In genomic region chr7:139681463-139681755, GRCh38 we compare ENCODE assay signal across 9 cellular contexts.
DNase-seq lines count a peak whose midpoint lies in the region; ATAC-seq, FAIRE-seq and TF ChIP-seq lines count a peak whose summit lies in the region.
"Had no signal": no experiment of that assay in that cellular context is flagged by ENCODE, and none has a peak within 500 bp of the region (broad histone marks: within the 10 kb centered on the region; RNA-seq: fewer than 3 reads in every experiment).

No MANE protein-coding gene starts in this region.

- H3K4me1 ChIP-seq in cardiac muscle cell (ENCODE audit: low read depth) (peaks cover 48% of the 10 kb centered on the region), right lobe of liver (peaks cover 0 to 65% (median 33%) of the 10 kb centered on the region in 4 donors)

- H3K4me3 ChIP-seq in cardiac muscle cell (no peak overlapping the region), right lobe of liver (no peak overlapping the region)

- intact Hi-C loops in cardiac septum (cut with DNase I): loop anchor here (2.0 kb wide), 1 partner anchor 49 kb away; no protein-coding TSS in a partner anchor
- intact Hi-C loops in right lobe of liver (cut with DNase I): no loop called here

- ATAC-seq in right lobe of liver (no peak), HG03432 (IDR thresholded peaks at IDR 0.05; ENCODE audit: unreplicated experiment) (no peak)

- DNase-seq in cardiac muscle cell (ENCODE audit: low read depth in 1 of 2, low spot score in 1 of 2): no peak
- no peak for DNase-seq in cardiac septum (ENCODE audit: low spot score)
- no peak for DNase-seq in right lobe of liver
- no peak for DNase-seq in cerebellar nuclear complex (lab: John Stamatoyannopoulos, UW)
- no peak for DNase-seq in stimulated activated naive CD4-positive, alpha-beta T cell (lab: John Stamatoyannopoulos, UW)
- no peak for DNase-seq in HTR-8/SVneo (ENCODE audit: insufficient read length, low spot score)
- DNase-seq: NCI-H1105 had no signal

- no peak for TF ChIP-seq POLR2A in right lobe of liver (IDR thresholded peaks at IDR 0.05)

- H3K9me3 ChIP-seq in cardiac muscle cell (ENCODE audit: low read depth) (no peaks in the 10 kb centered on the region), right lobe of liver (no peaks in the 10 kb centered on the region)

- H3K27ac ChIP-seq in cardiac muscle cell (peak overlapping the region; percentile 93), angular gyrus (ENCODE audit: low read depth, low read length) (peak overlapping the region; percentile 74), right lobe of liver (peak overlapping the region; percentile 35 to 83 (median 78))

- TF ChIP-seq CTCF in cardiac muscle cell (IDR thresholded peaks at IDR 0.05; ENCODE audit: low read depth, low read length) (no peak), right lobe of liver (IDR thresholded peaks at IDR 0.05) (no peak)

- no peak for FAIRE-seq in HTR-8/SVneo (lab: Jason Lieb, UNC)

- WGBS in right lobe of liver (ENCODE audit: insufficient coverage, low coverage, low lambda C conversion rate, missing lambda C conversion rate): 61% methylated on average over 5 of the region's 6 CpGs

- H3K36me3 ChIP-seq in cardiac muscle cell (no peaks in the 10 kb centered on the region), right lobe of liver (no peaks in the 10 kb centered on the region)

- H3K27me3 ChIP-seq in cardiac muscle cell (no peaks in the 10 kb centered on the region), right lobe of liver (no peaks in the 10 kb centered on the region)
